Comparison of ENCODE assay signal across 8 cellular contexts in genomic region chr7:77697535-77697831, GRCh38. TPM values are rescaled to one million over a fixed set of nuclear protein-coding genes. Genes with fewer than 3 reads are reported as not detected.
DNase-seq lines count a peak whose midpoint lies in the region; ATAC-seq and TF ChIP-seq lines count a peak whose summit lies in the region.

No MANE protein-coding gene starts in this region.

- H3K4me1 ChIP-seq in Panc1 (ENCODE audit: control insufficient read depth, insufficient read depth, low read length): peaks cover 19% of the 10 kb centered on the region
- peaks cover 43% of the 10 kb centered on the region for H3K4me1 ChIP-seq in mucosa of descending colon (ENCODE audit: low read depth)

- DNase-seq in Panc1 (ENCODE audit: low read depth, low spot score) (no peak), dorsolateral prefrontal cortex (peak in 4 of 10 donors; percentile 43 to 60 (median 58)), mucosa of descending colon (peak in 2 of 3 donors; percentile 55 to 70), OCI-M1 (lab: John Stamatoyannopoulos, UW) (no peak), DMS53 treated with DMSO at 0.1 percent for 48 hours (lab: John Stamatoyannopoulos, UW; ENCODE audit: unreplicated experiment) (no peak)

- no TSS peak for BruUV-seq in Panc1 (replicated peaks; lab: Mats Ljungman, UMichigan)

- H3K9me3 ChIP-seq in Panc1 (ENCODE audit: control insufficient read depth, insufficient read depth, low read depth, low read length) (no peaks in the 10 kb centered on the region), mucosa of descending colon (no peaks in the 10 kb centered on the region)

- intact Hi-C loops in Panc1 (cut with micrococcal nuclease; ENCODE audit: unreplicated experiment): no loop called here
- intact Hi-C loops in dorsolateral prefrontal cortex (cut with DNase I): loop anchor here (1.0 to 10.0 kb wide), 5 partner anchors 57 to 160 kb away; partner anchors contain the start of genes PHTF2 (in 2 of the 2), TMEM60 (in 2 of the 2) and PTPN12 (in 1 of the 2)
- intact Hi-C loops in mucosa of descending colon (cut with DNase I, micrococcal nuclease): no loop called here

- H3K36me3 ChIP-seq in Panc1 (ENCODE audit: control insufficient read depth, insufficient read depth, low read length): peaks cover 3% of the 10 kb centered on the region; the same call in 1 of the 2 replicates
- no peaks in the 10 kb centered on the region for H3K36me3 ChIP-seq in mucosa of descending colon (ENCODE audit: low read depth)

- H3K27me3 ChIP-seq in Panc1 (ENCODE audit: control insufficient read depth, insufficient read depth, low read length): no peaks in the 10 kb centered on the region
- H3K27me3 ChIP-seq in dorsolateral prefrontal cortex: no peaks in the 10 kb centered on the region

- H3K4me3 ChIP-seq in Panc1 (ENCODE audit: low read depth in 2 of 2, low read length in 2 of 2) (peak overlapping the region; percentile 99), dorsolateral prefrontal cortex (peak overlapping the region; percentile 66 to 100 (median 96)), mucosa of descending colon (peak overlapping the region; percentile 80)

- TF ChIP-seq CTCF in Panc1 (IDR thresholded peaks at IDR 0.05) (no peak), dorsolateral prefrontal cortex (IDR thresholded peaks at IDR 0.05 in 54 of 56, conservative IDR thresholded peaks at IDR 0.05 in 2 of 56; ENCODE audit: low read depth in 1 of 56, partially characterized antibody in 56 of 56) (no peak), mucosa of descending colon (IDR thresholded peaks at IDR 0.05) (no peak)

- POLR2A ChIA-PET in Panc1 (lab: Charles Lee): interaction anchor here (1.2 kb wide), 1 partner anchor 45 kb away, joined by 27 read pairs; no protein-coding TSS in a partner anchor

- CTCF ChIA-PET in Panc1 (lab: Charles Lee): no interaction called here

- H3K27ac ChIP-seq in Panc1 (ENCODE audit: low read length) (peak overlapping the region; percentile 98), dorsolateral prefrontal cortex (peak overlapping the region; percentile 89 to 100 (median 99))

- in situ Hi-C loops in Panc1 (cut with HindIII; ENCODE audit: low pct_unique_long_range_greater_than_20kb, low sequenced_read_pairs): no loop called here

- peak; percentile 13 for ATAC-seq in GM18511 (IDR thresholded peaks at IDR 0.05; ENCODE audit: unreplicated experiment)
- no peak for ATAC-seq in Panc1
- peak; percentile 32 for ATAC-seq in mucosa of descending colon
- ATAC-seq in HG02678 (IDR thresholded peaks at IDR 0.05; ENCODE audit: unreplicated experiment): no peak
- no peak for ATAC-seq in GM18519 (IDR thresholded peaks at IDR 0.05; ENCODE audit: low FRiP score, unreplicated experiment)

RNA-seq across cellular contexts. Expression of gene RSBN1L, which starts 1.2 kb away (rescaled TPM):
- total RNA-seq in Panc1 (2021; ENCODE audit: unreplicated experiment) (18.0 TPM), dorsolateral prefrontal cortex (10 to 100 TPM; 17.4 to 37.5 (median 26.3) TPM), mucosa of descending colon (10 to 100 TPM; 19.1 to 31.5 (median 19.6) TPM)
- 13.9 TPM for polyA plus RNA-seq in Panc1 (2012; ENCODE audit: insufficient read length)

Comparison
In these comparisons a context has a peak if more than half of its experiments do, and no peak if none do; other contexts are left out.
1. ATAC-seq: peak in GM18511 (single experiment) and mucosa of descending colon (single experiment); none in Panc1 (single experiment), HG02678 (single experiment) and GM18519 (single experiment).
2. DNase-seq: peak in mucosa of descending colon (2 of 3); none in Panc1 (single experiment), OCI-M1 (single experiment) and DMS53 treated with DMSO at 0.1 percent for 48 hours (single experiment).
3. intact Hi-C loops: an anchor here in dorsolateral prefrontal cortex (1.0 to 10.0 kb wide); none called in Panc1 and mucosa of descending colon.
4. Peak in every context shown above with its lines, with median percentiles within 50 percentile points of each other: H3K4me3 ChIP-seq.